8 cellular contexts compared by ENCODE assay signal in the genomic region with DNA sequence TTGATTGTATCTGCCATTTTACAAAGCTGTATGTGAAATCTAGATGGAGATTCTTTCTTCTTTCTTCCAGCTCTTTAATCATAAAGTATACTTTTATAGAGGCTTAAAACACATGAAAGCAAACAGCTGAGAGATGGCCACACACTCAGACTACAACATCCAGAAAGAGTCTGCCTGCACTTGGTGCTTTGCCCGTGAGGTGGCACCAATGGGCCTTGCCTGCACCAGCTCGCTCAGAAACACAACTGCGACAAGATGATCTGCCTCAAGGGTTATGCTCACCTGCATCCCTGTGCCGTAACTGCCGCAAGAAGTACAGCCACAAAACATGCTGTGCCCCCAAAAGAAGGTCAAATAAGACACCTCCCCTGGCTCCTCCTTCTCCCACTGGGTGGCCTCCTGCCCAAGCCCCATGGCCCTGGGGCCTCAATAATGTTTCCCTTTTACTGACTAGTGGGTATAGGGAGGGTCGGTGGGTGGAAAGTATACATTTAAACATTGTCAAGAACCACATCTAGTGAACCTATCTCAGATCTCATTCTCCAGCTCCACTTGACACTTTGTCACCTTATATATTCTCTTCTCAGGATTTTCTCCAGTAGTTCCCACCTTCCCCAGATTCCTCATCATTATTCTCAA.
DNase-seq lines count a peak whose midpoint lies in the region; ATAC-seq, FAIRE-seq and TF ChIP-seq lines count a peak whose summit lies in the region.

No MANE protein-coding gene starts in this region.

- H3K9me3 ChIP-seq in H1 (ENCODE audit: insufficient read depth in 2 of 2, low read depth in 1 of 2, low read length in 1 of 2): no peaks in the 10 kb centered on the region
- no peaks in the 10 kb centered on the region for H3K9me3 ChIP-seq in mucosa of descending colon

- no peak overlapping the region for H3K18ac ChIP-seq in H1 (ENCODE audit: extremely low read depth, low read length)

- H3K56ac ChIP-seq in H1 (replicated peaks; ENCODE audit: insufficient read length, low read depth, low read length): no peak overlapping the region

- H2BK15ac ChIP-seq in H1 (ENCODE audit: low read length): no peak overlapping the region

- no peaks in the 10 kb centered on the region for H3K79me2 ChIP-seq in H1 (ENCODE audit: control insufficient read depth in 1 of 2, insufficient read depth in 2 of 2, low read length in 2 of 2)

- no peak overlapping the region for H2BK12ac ChIP-seq in H1 (ENCODE audit: low read depth, low read length)

- H3K4me3 ChIP-seq in H1 (ENCODE audit: extremely low read depth in 1 of 4, insufficient read depth in 2 of 4, low read depth in 3 of 4, low read length in 4 of 4): no peak overlapping the region
- no peak overlapping the region for H3K4me3 ChIP-seq in mucosa of descending colon

- TF ChIP-seq RAD21 in H1 (IDR thresholded peaks at IDR 0.05 in 1 of 2, conservative IDR thresholded peaks at IDR 0.05 in 1 of 2; ENCODE audit: low read depth in 2 of 2, low read length in 2 of 2): peak; percentile 97 to 98

- H3K14ac ChIP-seq in H1 (ENCODE audit: insufficient read length): no peak overlapping the region

- H3K4me2 ChIP-seq in H1 (ENCODE audit: insufficient read depth in 1 of 2, low read depth in 2 of 2, low read length in 2 of 2): no peak overlapping the region

- no peaks in the 10 kb centered on the region for H3K4me1 ChIP-seq in H1 (replicated peaks in 1 of 4; ENCODE audit: control insufficient read depth in 3 of 4, insufficient read depth in 4 of 4, low read length in 3 of 4)
- H3K4me1 ChIP-seq in mucosa of descending colon (ENCODE audit: low read depth): no peaks in the 10 kb centered on the region

- ATAC-seq in mucosa of descending colon: peak; percentile 89
- ATAC-seq in GM21825 (IDR thresholded peaks at IDR 0.05; ENCODE audit: unreplicated experiment): no peak
- ATAC-seq in GM19324 (IDR thresholded peaks at IDR 0.05; ENCODE audit: low FRiP score, unreplicated experiment): no peak

- H3K23me2 ChIP-seq in H1 (ENCODE audit: low read depth, low read length): no peaks in the 10 kb centered on the region

- no peaks in the 10 kb centered on the region for H3K79me1 ChIP-seq in H1 (ENCODE audit: low read depth, low read length)

- H4K5ac ChIP-seq in H1 (ENCODE audit: insufficient read length, low read depth, low read length): no peak overlapping the region

- no peak overlapping the region for H2BK120ac ChIP-seq in H1 (replicated peaks; ENCODE audit: low read depth, low read length)

- H3K27me3 ChIP-seq in H1 (replicated peaks in 1 of 4; ENCODE audit: control insufficient read depth in 3 of 4, extremely low read depth in 1 of 4, insufficient read depth in 3 of 4, low read length in 3 of 4): peaks cover 0 to 1% (median 0%) of the 10 kb centered on the region in 4 experiments; a peak in 1 of 7 replicates

- WGBS in H1 (ENCODE audit: extremely low coverage in 1 of 2, insufficient coverage in 1 of 2, insufficient read length in 1 of 2, insufficient replicate concordance in 2 of 2, low coverage in 1 of 2, low lambda C conversion rate in 2 of 2, missing lambda C conversion rate in 1 of 2), 2 experiments: 52% methylated on average over 6 of the region's 6 CpGs; no CpG with 5 or more reads in 1 of the 2 experiments

- H3K36me3 ChIP-seq in H1 (ENCODE audit: control insufficient read depth in 2 of 4, insufficient read depth in 4 of 4, low read length in 3 of 4) (peaks cover 0 to 6% (median 0%) of the 10 kb centered on the region in 4 experiments; a peak in 2 of 8 replicates), mucosa of descending colon (ENCODE audit: low read depth) (no peaks in the 10 kb centered on the region)

- H3K9ac ChIP-seq in H1 (replicated peaks in 1 of 4; ENCODE audit: extremely low read depth in 1 of 4, low read depth in 3 of 4, low read length in 3 of 4): no peak overlapping the region

- no peak for TF ChIP-seq POLR2A in H1 (IDR thresholded peaks at IDR 0.05; ENCODE audit: control extremely low read depth in 1 of 2, low read depth in 2 of 2, low read length in 2 of 2)

- H2BK5ac ChIP-seq in H1 (ENCODE audit: low read depth, low read length): no peak overlapping the region

- TF ChIP-seq EP300 in H1 (IDR thresholded peaks at IDR 0.05; ENCODE audit: borderline replicate concordance in 1 of 2, low read depth in 2 of 2, low read length in 2 of 2): no peak

- peaks cover 0 to 1% of the 10 kb centered on the region in 2 experiments for H4K20me1 ChIP-seq in H1 (replicated peaks in 1 of 2; ENCODE audit: control insufficient read depth in 1 of 2, insufficient read depth in 2 of 2, low read length in 2 of 2)

- H2AFZ ChIP-seq in H1 (ENCODE audit: low read length): no peak overlapping the region

- CTCF ChIA-PET in H1 (lab: Charles Lee; ENCODE audit: partially characterized antibody): interaction anchor here (0.7 to 3.2 kb wide), 40 partner anchors 9 to 496 kb away, joined by 3 to 50 read pairs (median 3); no protein-coding TSS in a partner anchor

- POLR2A ChIA-PET in H1 (lab: Charles Lee; ENCODE audit: partially characterized antibody): no interaction called here

- peak overlapping the region; percentile 14; the same call in 1 of the 2 replicates for H4K8ac ChIP-seq in H1 (ENCODE audit: extremely low read depth, insufficient read depth, low read length)

- FAIRE-seq in H1 (lab: Jason Lieb, UNC): peak; percentile 92

- H3K4ac ChIP-seq in H1 (replicated peaks; ENCODE audit: insufficient read length, low read depth, low read length): no peak overlapping the region

- no peak overlapping the region for H4K91ac ChIP-seq in H1 (replicated peaks; ENCODE audit: insufficient read length, low read length)

- H3K27ac ChIP-seq in H1 (ENCODE audit: low read depth, low read length): no peak overlapping the region

- DNase-seq in EL (peak; percentile 49), NCI-H2227 (lab: John Stamatoyannopoulos, UW; ENCODE audit: unreplicated experiment) (peak; percentile 70), H1 (ENCODE audit: low read depth in 1 of 2, low spot score in 2 of 2) (peak; percentile 60 to 75), mucosa of descending colon (peak; percentile 38 to 65 (median 52)), NCI-H2029 treated with DMSO at 0.1 percent for 48 hours (lab: John Stamatoyannopoulos, UW) (no peak), NCI-H1930 (lab: John Stamatoyannopoulos, UW) (no peak)

- intact Hi-C loops in mucosa of descending colon (cut with DNase I, micrococcal nuclease): loop anchor here in 1 of 2 donors (5.0 kb wide), 1 partner anchor 217 kb away; no protein-coding TSS in a partner anchor

- no peak overlapping the region for H3K23ac ChIP-seq in H1 (ENCODE audit: insufficient read length)

- H2AK5ac ChIP-seq in H1 (ENCODE audit: low read depth, low read length): no peak overlapping the region

- peak; percentile 85 to 97 (median 96) for TF ChIP-seq CTCF in H1 (IDR thresholded peaks at IDR 0.05; ENCODE audit: control extremely low read depth in 1 of 3, insufficient read depth in 1 of 3, low read depth in 1 of 3, low read length in 3 of 3)
- TF ChIP-seq CTCF in mucosa of descending colon (IDR thresholded peaks at IDR 0.05): peak; percentile 33

- H2BK20ac ChIP-seq in H1 (ENCODE audit: low read length): no peak overlapping the region

TF ChIP-seq in H1, 55 proteins besides CTCF, POLR2A, EP300 and RAD21:
- TF ChIP-seq HDAC2 (IDR thresholded peaks at IDR 0.05; ENCODE audit: borderline replicate concordance in 1 of 2, low read depth in 2 of 2, low read length in 2 of 2) (no peak), SUZ12 (IDR thresholded peaks at IDR 0.05; ENCODE audit: low read length) (no peak), CEBPB (IDR thresholded peaks at IDR 0.05; ENCODE audit: low read depth, low read length) (no peak), CBX8 (IDR thresholded peaks at IDR 0.05; ENCODE audit: borderline replicate concordance, low read depth, low read length) (no peak), ASH2L (IDR thresholded peaks at IDR 0.05; ENCODE audit: low read length) (no peak), RNF2 (IDR thresholded peaks at IDR 0.05; ENCODE audit: borderline replicate concordance, low read depth, low read length, missing control alignments, poor library complexity, severe bottlenecking) (no peak), SP1 (IDR thresholded peaks at IDR 0.05; ENCODE audit: low read depth, low read length) (no peak), RXRA (IDR thresholded peaks at IDR 0.05; ENCODE audit: insufficient read depth, low read depth, low read length) (no peak), TAF1 (IDR thresholded peaks at IDR 0.05; ENCODE audit: low read depth, low read length) (no peak), CHD2 (IDR thresholded peaks at IDR 0.05; ENCODE audit: low read length) (no peak), BRCA1 (IDR thresholded peaks at IDR 0.05; ENCODE audit: low read depth, low read length) (no peak), TCF12 (IDR thresholded peaks at IDR 0.05; ENCODE audit: low read depth, low read length) (no peak)
- TF ChIP-seq, protein P1, sequence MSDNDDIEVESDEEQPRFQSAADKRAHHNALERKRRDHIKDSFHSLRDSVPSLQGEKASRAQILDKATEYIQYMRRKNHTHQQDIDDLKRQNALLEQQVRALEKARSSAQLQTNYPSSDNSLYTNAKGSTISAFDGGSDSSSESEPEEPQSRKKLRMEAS (IDR thresholded peaks at IDR 0.05): no peak
TF ChIP-seq in H1: peak in this region for 0.

Comparison
In these comparisons a context has a peak if more than half of its experiments do, and no peak if none do; other contexts are left out.
1. DNase-seq: peak in EL (single experiment), NCI-H2227 (single experiment), H1 (2 of 2) and mucosa of descending colon (3 of 3); none in NCI-H2029 treated with DMSO at 0.1 percent for 48 hours (single experiment) and NCI-H1930 (0 of 2).